Comparison of ENCODE assay signal across 1 cellular context in genomic region chr1:100810360-100810759, GRCh38.
TF ChIP-seq lines count a peak whose summit lies in the region.

No MANE protein-coding gene starts in this region.

TF ChIP-seq in GM23338, 12 proteins besides CTCF, POLR2A, EP300 and RAD21 (continued from another document):
- no peak for TF ChIP-seq ZNF462 (CRISPR knock-in tag; IDR thresholded peaks at IDR 0.05)
- TF ChIP-seq NANOG (IDR thresholded peaks at IDR 0.05; ENCODE audit: borderline replicate concordance), result no peak
